In genomic region chr11:111598546-111598945, GRCh38 we compare ENCODE assay signal across 1 cellular context.
TF ChIP-seq lines count a peak whose summit lies in the region.

No MANE protein-coding gene starts in this region.

TF ChIP-seq in IMR-90, 13 proteins besides CTCF, POLR2A, EP300 and RAD21:
- TF ChIP-seq SMC3 (IDR thresholded peaks at IDR 0.05; ENCODE audit: low read depth, low read length), result no peak
- TF ChIP-seq ELK1 (IDR thresholded peaks at IDR 0.05; ENCODE audit: borderline replicate concordance, low read depth, low read length), result no peak
- TF ChIP-seq MAFK (IDR thresholded peaks at IDR 0.05; ENCODE audit: low read depth, low read length), result peak; percentile 24; the same call in 1 of the 2 replicates
- 0 out of 2 replicates have a peak, but pooled peaks have one; percentile 18 for TF ChIP-seq MXI1 (IDR thresholded peaks at IDR 0.05; ENCODE audit: borderline replicate concordance, low read depth, low read length)
- 0 out of 2 replicates have a peak, but pooled peaks have one; percentile 18 for TF ChIP-seq CEBPB (IDR thresholded peaks at IDR 0.05; ENCODE audit: low read depth, low read length)
